In genomic region chr3:23811117-23811487, GRCh38 we compare ENCODE assay signal across 7 cellular contexts. TPM values are rescaled to one million over a fixed set of nuclear protein-coding genes. Genes with fewer than 3 reads are reported as not detected.
DNase-seq lines count a peak whose midpoint lies in the region; ATAC-seq and TF ChIP-seq lines count a peak whose summit lies in the region.

No MANE protein-coding gene starts in this region.

- peak overlapping the region; percentile 88 for H3K9ac ChIP-seq in MM.1S (ENCODE audit: low read length)
- peak overlapping the region; percentile 84 for H3K9ac ChIP-seq in mesendoderm (ENCODE audit: low read length)

- peak; percentile 44 for DNase-seq in MM.1S
- DNase-seq in cardiac fibroblast (ENCODE audit: low read depth in 2 of 2), result peak in 1 of 2 donors; percentile 23
- DNase-seq in mesendoderm, result peak; percentile 63
- DNase-seq in globus pallidus (ENCODE audit: low spot score), result no peak
- no peak for DNase-seq in GM19240 (ENCODE audit: insufficient read length, low spot score)
- no peak for DNase-seq in amniotic stem cell (lab: John Stamatoyannopoulos, UW)

- peak overlapping the region; percentile 95 for H3K56ac ChIP-seq in mesendoderm (ENCODE audit: low read length)

- no peaks in the 10 kb centered on the region for H3K27me3 ChIP-seq in MM.1S (replicated peaks; ENCODE audit: insufficient read depth, low read length)
- H3K27me3 ChIP-seq in mesendoderm (ENCODE audit: insufficient read depth, low read length, poor library complexity), result no peaks in the 10 kb centered on the region

- no peak for TF ChIP-seq CTCF in MM.1S (IDR thresholded peaks at IDR 0.05; ENCODE audit: low read length)
- no peak for TF ChIP-seq CTCF in cardiac fibroblast (IDR thresholded peaks at IDR 0.05; ENCODE audit: low read depth, low read length)

- peaks cover 20% of the 10 kb centered on the region for H3K4me1 ChIP-seq in MM.1S (ENCODE audit: low read length)
- peaks cover 12% of the 10 kb centered on the region for H3K4me1 ChIP-seq in mesendoderm (ENCODE audit: control insufficient read depth, low read depth, low read length)

- WGBS in mesendoderm (ENCODE audit: extremely low coverage, insufficient coverage, low lambda C conversion rate), result no CpG with 5 or more reads among the region's 11 CpGs

- H3K9me2 ChIP-seq in MM.1S (replicated peaks; ENCODE audit: insufficient read depth, low read length), result no peaks in the 10 kb centered on the region

- peaks cover 99% of the 10 kb centered on the region for H3K79me2 ChIP-seq in MM.1S (ENCODE audit: low read length)
- peaks cover 37% of the 10 kb centered on the region for H3K79me2 ChIP-seq in mesendoderm (ENCODE audit: control insufficient read depth, insufficient read depth, low read length)

- H3K27ac ChIP-seq in MM.1S (ENCODE audit: low read length) (peak overlapping the region; percentile 73), mesendoderm (ENCODE audit: low read depth, low read length) (no peak overlapping the region)

- H3K4me2 ChIP-seq in MM.1S (ENCODE audit: low read depth, low read length), result peak overlapping the region; percentile 88
- H3K4me2 ChIP-seq in mesendoderm (ENCODE audit: low read length), result peak overlapping the region; percentile 42

- H3K79me1 ChIP-seq in mesendoderm (ENCODE audit: low read length), result peaks cover 7% of the 10 kb centered on the region

- H2BK5ac ChIP-seq in mesendoderm (ENCODE audit: low read length), result no peak overlapping the region

- H3K4ac ChIP-seq in mesendoderm (ENCODE audit: low read depth, low read length), result no peak overlapping the region

- no peak overlapping the region for H4K5ac ChIP-seq in mesendoderm (ENCODE audit: low read length)

- ATAC-seq in GM18502 (IDR thresholded peaks at IDR 0.05; ENCODE audit: poor library complexity, unreplicated experiment), result peak; percentile 2

- H3K9me3 ChIP-seq in MM.1S (replicated peaks; ENCODE audit: insufficient read depth, low read length), result no peaks in the 10 kb centered on the region

- H3F3A ChIP-seq in MM.1S (ENCODE audit: insufficient read depth, low read length), result peaks cover 55% of the 10 kb centered on the region

- H4K20me1 ChIP-seq in MM.1S (ENCODE audit: insufficient read depth, low read length), result no peaks in the 10 kb centered on the region; the same call in 1 of the 2 replicates

- H3K23ac ChIP-seq in mesendoderm (ENCODE audit: low read length), result no peak overlapping the region

- H3K4me3 ChIP-seq in MM.1S (ENCODE audit: low read length) (peak overlapping the region; percentile 84), cardiac fibroblast (replicated peaks in 1 of 2; ENCODE audit: low read depth in 2 of 2, low read length in 2 of 2) (peak overlapping the region; percentile 51 to 57), mesendoderm (ENCODE audit: low read length) (peak overlapping the region; percentile 72)

- no peak overlapping the region for H2BK15ac ChIP-seq in mesendoderm (replicated peaks; ENCODE audit: low read depth)

- peak overlapping the region; percentile 91 for H3K18ac ChIP-seq in mesendoderm (ENCODE audit: low read length)

- H3K36me3 ChIP-seq in MM.1S (replicated peaks; ENCODE audit: insufficient read depth, low read length) (peaks cover 16% of the 10 kb centered on the region; the same call in 1 of the 2 replicates), mesendoderm (ENCODE audit: control insufficient read depth, insufficient read depth, low read length) (no peaks in the 10 kb centered on the region)

- no peak overlapping the region for H2AK5ac ChIP-seq in mesendoderm (ENCODE audit: low read length)

- H4K8ac ChIP-seq in mesendoderm (ENCODE audit: low read depth, low read length), result no peak overlapping the region

- peak overlapping the region; percentile 37; the same call in 1 of the 2 replicates for H2AFZ ChIP-seq in MM.1S (ENCODE audit: low read length)

- no peak overlapping the region for H2BK120ac ChIP-seq in mesendoderm (ENCODE audit: low read depth, low read length)

RNA-seq across cellular contexts. Expression of gene UBE2E1, which starts 5.3 kb away (rescaled TPM):
- 169 TPM for polyA plus RNA-seq in mesendoderm (2013, experiment 1 of 2)
- 166 TPM for polyA plus RNA-seq in mesendoderm (2013, experiment 2 of 2)

Comparison
In these comparisons a context has a peak if more than half of its experiments do, and no peak if none do; other contexts are left out.
1. DNase-seq: peak in MM.1S (single experiment) and mesendoderm (single experiment); none in globus pallidus (single experiment), GM19240 (single experiment) and amniotic stem cell (single experiment).
2. Peak in every context shown above with its lines, with median percentiles within 50 percentile points of each other: H3K4me3 ChIP-seq.